Comparison of ENCODE assay signal across 30 cellular contexts in the genomic region with DNA sequence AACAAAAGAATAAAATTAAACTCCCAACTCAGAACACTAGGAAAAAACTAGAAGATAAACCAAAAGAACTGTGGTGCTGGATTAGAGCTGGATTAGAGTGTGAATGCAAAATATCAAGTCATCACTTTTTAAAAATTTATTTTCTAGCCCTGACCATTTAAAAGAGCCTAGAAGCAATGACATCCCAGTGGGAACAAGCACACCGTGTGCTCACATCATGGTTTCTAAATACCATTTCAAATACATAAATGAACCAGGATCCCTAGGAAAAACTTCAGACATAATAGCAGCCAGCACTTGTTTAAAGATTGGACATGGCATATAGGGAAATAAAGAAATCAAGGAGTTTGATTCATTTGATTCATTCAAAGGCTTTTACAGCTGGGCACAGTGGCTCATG. TPM values are rescaled to one million over a fixed set of nuclear protein-coding genes. Genes with fewer than 3 reads are reported as not detected.
"Had no signal": no experiment of that assay in that cellular context is flagged by ENCODE, and none has a peak within 500 bp of the region (broad histone marks: within the 10 kb centered on the region; RNA-seq: fewer than 3 reads in every experiment).

No MANE protein-coding gene starts in this region.

- FAIRE-seq: frontal cortex, TTC549 had no signal

- H3K9me3 Mint-ChIP-seq: activated CD4-positive, alpha-beta memory T cell treated with anti-CD3 and anti-CD28 coated beads for 36 hours; activated T-cell treated with anti-CD3 and anti-CD28 coated beads, Interleukin-2, amount 50 U/mL, for 4 hours; activated T-helper 17 cell treated with anti-CD3 and anti-CD28 coated beads, Interleukin-2, amount 50 U/mL, for 72 hours; dendritic cell treated with granulocyte-macrophage colony-stimulating factor and Interleukin-4, amounts not matched to agents 40 ng/mL and 50 ng/mL, for 4 days had no signal

- H3K4me3 ChIP-seq: ascending aorta, breast epithelium, cardiac muscle cell, coronary artery, dorsolateral prefrontal cortex had no signal

- H3K27ac ChIP-seq: ascending aorta, breast epithelium, cardiac muscle cell, coronary artery, dorsolateral prefrontal cortex, VCaP had no signal

- H3K4me1 ChIP-seq: ascending aorta, breast epithelium had no signal

- DNase-seq: activated CD4-positive, alpha-beta memory T cell treated with anti-CD3 and anti-CD28 coated beads for 36 hours; activated CD4-positive, alpha-beta T cell treated with anti-CD3 and anti-CD28 coated beads for 1 hour; activated CD4-positive, alpha-beta T cell treated with anti-CD3 and anti-CD28 coated beads for 48 hours; activated CD8-positive, alpha-beta memory T cell treated with anti-CD3 and anti-CD28 coated beads, Interleukin-2, amount 10 ng/mL, durations not matched to agents 7 days and 5 days; activated CD8-positive, alpha-beta memory T cell treated with anti-CD3 and anti-CD28 coated beads, Interleukin-2, amount 50 U/mL, for 4 hours; activated CD8-positive, alpha-beta T cell treated with anti-CD3 and anti-CD28 coated beads, Interleukin-2, amount 10 ng/mL, durations not matched to agents 7 days and 5 days; activated effector memory CD4-positive, alpha-beta T cell treated with Interleukin-2 at 50 U/mL for 16 hours; activated gamma-delta T cell treated with Interleukin-2 at 50 U/mL for 16 hours; activated naive CD4-positive, alpha-beta T cell treated with anti-CD3 and anti-CD28 coated beads, Interleukin-2, amount 50 U/mL, for 16 hours; activated naive CD4-positive, alpha-beta T cell treated with Interleukin-2 at 50 U/mL for 16 hours; activated T-cell treated with anti-CD3 and anti-CD28 coated beads, Interleukin-2, amount 50 U/mL, for 4 hours; central memory CD4-positive, alpha-beta T cell; dorsolateral prefrontal cortex; effector memory CD4-positive, alpha-beta T cell; endodermal cell; head of caudate nucleus; T-helper 2 cell had no signal

- H3K27me3 ChIP-seq: ascending aorta, breast epithelium, cardiac muscle cell, dorsolateral prefrontal cortex had no signal

- H3K4me1 Mint-ChIP-seq: brain, endodermal cell, WTC11 had no signal

- ATAC-seq: activated CD8-positive, alpha-beta memory T cell treated with anti-CD3 and anti-CD28 coated beads, Interleukin-2, amount 10 ng/mL, durations not matched to agents 7 days and 5 days; activated CD8-positive, alpha-beta T cell treated with anti-CD3 and anti-CD28 coated beads, Interleukin-2, amount 10 ng/mL, durations not matched to agents 7 days and 5 days; activated T-cell treated with anti-CD3 and anti-CD28 coated beads, Interleukin-2, amount 50 U/mL, for 4 hours; activated T-helper 17 cell treated with anti-CD3 and anti-CD28 coated beads, Interleukin-2, amount 50 U/mL, for 72 hours; esophagus mucosa; WTC11 had no signal

- H3K27me3 Mint-ChIP-seq: activated CD4-positive, alpha-beta memory T cell treated with anti-CD3 and anti-CD28 coated beads for 36 hours; activated CD8-positive, alpha-beta memory T cell treated with anti-CD3 and anti-CD28 coated beads, Interleukin-2, amount 10 ng/mL, durations not matched to agents 7 days and 5 days; activated naive CD8-positive, alpha-beta T cell; activated T-helper 17 cell treated with anti-CD3 and anti-CD28 coated beads, Interleukin-2, amount 50 U/mL, for 72 hours; brain; dendritic cell treated with granulocyte-macrophage colony-stimulating factor and Interleukin-4, amounts not matched to agents 40 ng/mL and 50 ng/mL, for 4 days had no signal

- H3K4me3 Mint-ChIP-seq: activated CD4-positive, alpha-beta memory T cell treated with anti-CD3 and anti-CD28 coated beads for 36 hours; activated CD8-positive, alpha-beta memory T cell treated with anti-CD3 and anti-CD28 coated beads, Interleukin-2, amount 10 ng/mL, durations not matched to agents 7 days and 5 days; activated CD8-positive, alpha-beta T cell treated with anti-CD3 and anti-CD28 coated beads, Interleukin-2, amount 10 ng/mL, durations not matched to agents 7 days and 5 days; activated naive CD8-positive, alpha-beta T cell; activated T-cell treated with anti-CD3 and anti-CD28 coated beads, Interleukin-2, amount 50 U/mL, for 4 hours; activated T-helper 17 cell treated with anti-CD3 and anti-CD28 coated beads, Interleukin-2, amount 50 U/mL, for 72 hours; brain; dendritic cell treated with granulocyte-macrophage colony-stimulating factor and Interleukin-4, amounts not matched to agents 40 ng/mL and 50 ng/mL, for 4 days; endodermal cell; WTC11 had no signal

- H3K27ac Mint-ChIP-seq: activated CD4-positive, alpha-beta memory T cell treated with anti-CD3 and anti-CD28 coated beads for 36 hours; activated CD8-positive, alpha-beta memory T cell treated with anti-CD3 and anti-CD28 coated beads, Interleukin-2, amount 10 ng/mL, durations not matched to agents 7 days and 5 days; activated CD8-positive, alpha-beta T cell treated with anti-CD3 and anti-CD28 coated beads, Interleukin-2, amount 10 ng/mL, durations not matched to agents 7 days and 5 days; activated T-helper 17 cell treated with anti-CD3 and anti-CD28 coated beads, Interleukin-2, amount 50 U/mL, for 72 hours; brain; dendritic cell treated with granulocyte-macrophage colony-stimulating factor and Interleukin-4, amounts not matched to agents 40 ng/mL and 50 ng/mL, for 4 days; endodermal cell; WTC11 had no signal

RNA-seq across cellular contexts. Expression of gene CCDC77, which starts 42.4 kb away (rescaled TPM):
- total RNA-seq: ascending aorta had no signal
